23 cellular contexts compared by ENCODE assay signal in the genomic region with DNA sequence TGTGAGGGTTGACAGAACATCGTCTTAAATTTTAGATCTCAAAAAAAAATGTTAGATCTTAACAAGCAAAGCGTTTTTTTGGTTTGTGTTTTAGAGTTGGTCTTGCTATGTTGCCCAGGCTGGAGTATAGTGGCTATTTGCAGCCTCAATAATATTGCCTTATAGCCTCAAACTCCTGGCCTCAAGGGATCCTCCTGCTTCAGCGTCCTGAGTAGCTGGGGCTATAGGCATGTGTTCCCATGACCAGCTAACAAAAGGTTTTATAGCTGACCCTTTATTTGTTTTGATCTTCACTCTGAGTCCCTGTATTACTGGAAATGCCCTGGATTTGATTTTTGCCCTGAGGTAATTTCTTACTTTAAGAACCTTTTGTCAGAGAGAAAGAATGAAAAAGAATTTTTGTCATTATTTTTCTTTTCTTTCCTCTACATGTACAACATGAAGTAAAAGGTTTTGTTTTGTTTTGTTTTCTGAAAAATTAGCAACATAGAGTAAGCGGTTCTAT. TPM values are rescaled to one million over a fixed set of nuclear protein-coding genes. Genes with fewer than 3 reads are reported as not detected.
DNase-seq lines count a peak whose midpoint lies in the region; ATAC-seq, FAIRE-seq and TF ChIP-seq lines count a peak whose summit lies in the region.
"Had no signal": no experiment of that assay in that cellular context is flagged by ENCODE, and none has a peak within 500 bp of the region (broad histone marks: within the 10 kb centered on the region; RNA-seq: fewer than 3 reads in every experiment).

No MANE protein-coding gene starts in this region.

- no peak for TF ChIP-seq POLR2A in endothelial cell of umbilical vein (IDR thresholded peaks at IDR 0.05; ENCODE audit: low read depth, low read length)

- H3K9me3 ChIP-seq in endothelial cell of umbilical vein (replicated peaks; ENCODE audit: control insufficient read depth, insufficient read depth, low read length) (no peaks in the 10 kb centered on the region), neutrophil (no peaks in the 10 kb centered on the region), aorta (ENCODE audit: control insufficient read depth, low read length) (no peaks in the 10 kb centered on the region), A673 (ENCODE audit: low read depth, low read length, poor library complexity, severe bottlenecking) (no peaks in the 10 kb centered on the region)
- H3K9me3 ChIP-seq: Caco-2 had no signal

- in situ Hi-C loops in SK-MEL-5 (cut with HindIII; ENCODE audit: low pct_unique_long_range_greater_than_20kb, low sequenced_read_pairs): no loop called here

- H2AFZ ChIP-seq in endothelial cell of umbilical vein (ENCODE audit: low read depth, low read length): no peak overlapping the region

- H3K27me3 ChIP-seq in endothelial cell of umbilical vein (ENCODE audit: control insufficient read depth in 2 of 2, insufficient read depth in 2 of 2, low read length in 2 of 2) (peaks cover 0 to 2% of the 10 kb centered on the region in 2 experiments), neutrophil (no peaks in the 10 kb centered on the region), aorta (ENCODE audit: control insufficient read depth in 1 of 2, insufficient read depth in 2 of 2, low read length in 1 of 2) (no peaks in the 10 kb centered on the region), A673 (replicated peaks; ENCODE audit: insufficient read depth, low read depth, low read length, poor library complexity) (no peaks in the 10 kb centered on the region)

- no peak for ATAC-seq in aorta (ENCODE audit: low FRiP score)
- ATAC-seq in HG02571 (IDR thresholded peaks at IDR 0.05; ENCODE audit: unreplicated experiment): no peak
- ATAC-seq: GM12878 had no signal

- BruUV-seq in endothelial cell of umbilical vein (replicated peaks; lab: Mats Ljungman, UMichigan) (no TSS peak), A673 (replicated peaks; lab: Mats Ljungman, UMichigan) (no TSS peak)

- H3K4me2 ChIP-seq in endothelial cell of umbilical vein (ENCODE audit: insufficient read depth, low read length): no peak overlapping the region

- no peak overlapping the region for H3K9ac ChIP-seq in endothelial cell of umbilical vein (replicated peaks; ENCODE audit: extremely low read depth, insufficient read depth, low read length)

- no peak overlapping the region for H3K4me3 ChIP-seq in endothelial cell of umbilical vein (replicated peaks in 1 of 3; ENCODE audit: insufficient read depth in 1 of 3, low read depth in 1 of 3, low read length in 3 of 3)
- no peak overlapping the region for H3K4me3 ChIP-seq in neutrophil (ENCODE audit: low read depth in 1 of 2, low read length in 1 of 2)
- H3K4me3 ChIP-seq in aorta (ENCODE audit: low read length in 2 of 2): no peak overlapping the region
- H3K4me3 ChIP-seq in A673 (ENCODE audit: low read depth, low read length, poor library complexity, severe bottlenecking): no peak overlapping the region
- H3K4me3 ChIP-seq: GM12878 had no signal

- no peaks in the 10 kb centered on the region for H3K9me1 ChIP-seq in endothelial cell of umbilical vein (replicated peaks; ENCODE audit: control insufficient read depth, extremely low read depth, insufficient read depth, low read length)

- POLR2A ChIA-PET in endothelial cell of umbilical vein (lab: Charles Lee) (no interaction called here), A673 (lab: Charles Lee; ENCODE audit: low non-redundant PET) (no interaction called here)

- no peaks in the 10 kb centered on the region for H3K36me3 ChIP-seq in endothelial cell of umbilical vein (ENCODE audit: control insufficient read depth in 2 of 2, extremely low read depth in 1 of 2, insufficient read depth in 2 of 2, low read length in 2 of 2)
- no peaks in the 10 kb centered on the region for H3K36me3 ChIP-seq in neutrophil
- no peaks in the 10 kb centered on the region for H3K36me3 ChIP-seq in aorta (ENCODE audit: control insufficient read depth in 1 of 2, insufficient read depth in 2 of 2, low read length in 1 of 2)
- H3K36me3 ChIP-seq in A673 (ENCODE audit: insufficient read depth, low read length, poor library complexity, severe bottlenecking): no peaks in the 10 kb centered on the region

- CTCF ChIA-PET in endothelial cell of umbilical vein (lab: Charles Lee) (interaction anchor here (2.3 kb wide), 1 partner anchor 132 kb away, joined by 7 read pairs; no protein-coding TSS in a partner anchor), A673 (lab: Charles Lee) (no interaction called here)

- H4K20me1 ChIP-seq in endothelial cell of umbilical vein (replicated peaks; ENCODE audit: control insufficient read depth, extremely low read depth, insufficient read depth, low read length): no peaks in the 10 kb centered on the region

- WGBS in aorta, 2 donors: 32 to 43% methylated on average over 4 of the region's 4 CpGs

- DNase-seq in SK-MEL-5 (ENCODE audit: low read depth, low spot score) (peak; percentile 41), endothelial cell of umbilical vein (ENCODE audit: low read depth, low spot score) (no peak), aorta (peak in 1 of 2 donors; percentile 8), A673 (ENCODE audit: low spot score) (no peak), DMS79 treated with DMSO at 0.1 percent for 48 hours (lab: John Stamatoyannopoulos, UW) (no peak)
- DNase-seq: AML-193, DND-41, EL, H9, KBM-7 had no signal

- intact Hi-C loops in endothelial cell of umbilical vein (cut with micrococcal nuclease) (no loop called here), aorta (cut with DNase I) (no loop called here), A673 (cut with micrococcal nuclease; ENCODE audit: unreplicated experiment) (no loop called here)

- TF ChIP-seq CTCF in endothelial cell of umbilical vein (IDR thresholded peaks at IDR 0.05; ENCODE audit: extremely low read depth in 1 of 2, insufficient read depth in 1 of 2, low read depth in 1 of 2, low read length in 2 of 2) (no peak), neutrophil (IDR thresholded peaks at IDR 0.05) (no peak), A673 (conservative IDR thresholded peaks at IDR 0.05; ENCODE audit: low read depth, low read length) (no peak)

- no peak overlapping the region for H3K27ac ChIP-seq in endothelial cell of umbilical vein (ENCODE audit: insufficient read depth, low read depth, low read length)
- H3K27ac ChIP-seq in neutrophil: peak overlapping the region; percentile 70
- peak overlapping the region; percentile 54 to 59 for H3K27ac ChIP-seq in aorta (ENCODE audit: low read depth in 1 of 2, low read length in 2 of 2)
- H3K27ac ChIP-seq in A673 (ENCODE audit: low read depth, low read length, poor library complexity, severe bottlenecking): no peak overlapping the region
- H3K27ac ChIP-seq: C4-2B had no signal

- no peaks in the 10 kb centered on the region for H3K4me1 ChIP-seq in endothelial cell of umbilical vein (ENCODE audit: control insufficient read depth, extremely low read depth, insufficient read depth, low read length)
- peaks cover 26 to 27% of the 10 kb centered on the region in 2 experiments for H3K4me1 ChIP-seq in neutrophil (ENCODE audit: control insufficient read depth in 1 of 2, insufficient read depth in 1 of 2, low read depth in 1 of 2, low read length in 1 of 2)
- H3K4me1 ChIP-seq in aorta (ENCODE audit: control insufficient read depth in 1 of 2, insufficient read depth in 2 of 2, low read length in 2 of 2): peaks cover 0 to 6% of the 10 kb centered on the region in 2 donors
- no peaks in the 10 kb centered on the region for H3K4me1 ChIP-seq in A673 (ENCODE audit: insufficient read depth, low read length, poor library complexity, severe bottlenecking)

- peak; percentile 26 for FAIRE-seq in endothelial cell of umbilical vein (lab: Jason Lieb, UNC)
- FAIRE-seq: A204.1, D721Med, GM12878, GM19239, H1, HTR-8/SVneo had no signal

- H3K79me2 ChIP-seq in endothelial cell of umbilical vein (ENCODE audit: control insufficient read depth, insufficient read depth, low read length): no peaks in the 10 kb centered on the region

- dilution Hi-C loops in endothelial cell of umbilical vein (cut with MboI; ENCODE audit: extremely low pct_ligation_motif_present, low sequenced_read_pairs): no loop called here

RNA-seq across cellular contexts. Expression of a gene that starts 5.2 kb away (rescaled TPM):
- total RNA-seq in SK-MEL-5 (2014; rRNA removed; shearing (Covaris generic)): not detected in 2 replicates
- not detected in 2 replicates for polyA plus RNA-seq in SK-MEL-5 (2015; cell fraction: cytosol; rRNA removed)
- not detected in 2 replicates for polyA plus RNA-seq in SK-MEL-5 (2015; cell fraction: nucleus; rRNA removed)
- total RNA-seq in endothelial cell of umbilical vein: not detected in 2 replicates
- 0.08 TPM in 1 of 2 replicates, not detected in the other for polyA plus RNA-seq in endothelial cell of umbilical vein
- polyA plus RNA-seq in endothelial cell of umbilical vein (2011; cell fraction: cytosol; rRNA removed): not detected in 2 replicates
- polyA plus RNA-seq in endothelial cell of umbilical vein (2011; cell fraction: nucleus; rRNA removed): not detected in 2 replicates
- polyA plus RNA-seq in endothelial cell of umbilical vein (2012): not detected in 2 replicates
- polyA minus RNA-seq in endothelial cell of umbilical vein: not detected in 2 replicates
- polyA minus RNA-seq in endothelial cell of umbilical vein (2011; cell fraction: cytosol; rRNA and poly(A)+ RNA removed): not detected
- 0.29 TPM in 1 of 2 replicates, not detected in the other for polyA minus RNA-seq in endothelial cell of umbilical vein (2011; cell fraction: nucleus; rRNA and poly(A)+ RNA removed)
- not detected for total RNA-seq in aorta
- not detected for polyA plus RNA-seq in aorta
- not detected in 2 replicates for total RNA-seq in A673 (2021)
- total RNA-seq: Caco-2, G401, H1, H9 had no signal
- polyA plus RNA-seq: IgD-negative memory B cell had no signal

RNA-seq across cellular contexts. Expression of a gene that starts 9.0 kb away (rescaled TPM):
- 15.2 and 19.0 TPM in 2 replicates for total RNA-seq in SK-MEL-5 (2014; rRNA removed; shearing (Covaris generic))
- 47.3 and 58.4 TPM in 2 replicates for polyA plus RNA-seq in SK-MEL-5 (2015; cell fraction: cytosol; rRNA removed)
- 83.7 and 97.6 TPM in 2 replicates for polyA plus RNA-seq in SK-MEL-5 (2015; cell fraction: nucleus; rRNA removed)
- total RNA-seq in endothelial cell of umbilical vein: 31.3 and 36.6 TPM in 2 replicates
- polyA plus RNA-seq in endothelial cell of umbilical vein: 26.1 and 28.0 TPM in 2 replicates
- 16.4 and 16.5 TPM in 2 replicates for polyA plus RNA-seq in endothelial cell of umbilical vein (2011; cell fraction: cytosol; rRNA removed)
- 29.0 and 36.6 TPM in 2 replicates for polyA plus RNA-seq in endothelial cell of umbilical vein (2011; cell fraction: nucleus; rRNA removed)
- 17.8 and 22.1 TPM in 2 replicates for polyA plus RNA-seq in endothelial cell of umbilical vein (2012)
- polyA minus RNA-seq in endothelial cell of umbilical vein: 17.5 and 26.7 TPM in 2 replicates
- polyA minus RNA-seq in endothelial cell of umbilical vein (2011; cell fraction: cytosol; rRNA and poly(A)+ RNA removed): 3.9 TPM
- polyA minus RNA-seq in endothelial cell of umbilical vein (2011; cell fraction: nucleus; rRNA and poly(A)+ RNA removed): 11.1 and 13.8 TPM in 2 replicates
- total RNA-seq in aorta: 10 to 100 TPM; 55.8 to 75.4 TPM
- polyA plus RNA-seq in aorta: 10 to 100 TPM; 11.3 to 22.7 TPM
- 64.0 and 76.2 TPM in 2 replicates for total RNA-seq in A673 (2021)

RNA-seq across cellular contexts. Expression of a gene that starts 15.3 kb away (rescaled TPM):
- total RNA-seq in SK-MEL-5 (2014; rRNA removed; shearing (Covaris generic)): 0.34 TPM in 1 of 2 replicates, not detected in the other
- polyA plus RNA-seq in SK-MEL-5 (2015; cell fraction: cytosol; rRNA removed): 0.54 and 0.68 TPM in 2 replicates
- not detected in 2 replicates for polyA plus RNA-seq in SK-MEL-5 (2015; cell fraction: nucleus; rRNA removed)
- total RNA-seq in endothelial cell of umbilical vein: not detected in 2 replicates
- polyA plus RNA-seq in endothelial cell of umbilical vein: not detected in 2 replicates
- polyA plus RNA-seq in endothelial cell of umbilical vein (2011; cell fraction: cytosol; rRNA removed): not detected in 2 replicates
- not detected in 2 replicates for polyA plus RNA-seq in endothelial cell of umbilical vein (2011; cell fraction: nucleus; rRNA removed)
- not detected in 2 replicates for polyA plus RNA-seq in endothelial cell of umbilical vein (2012)
- 0.15 and 0.63 TPM in 2 replicates for polyA minus RNA-seq in endothelial cell of umbilical vein
- 2.9 TPM for polyA minus RNA-seq in endothelial cell of umbilical vein (2011; cell fraction: cytosol; rRNA and poly(A)+ RNA removed)
- polyA minus RNA-seq in endothelial cell of umbilical vein (2011; cell fraction: nucleus; rRNA and poly(A)+ RNA removed): not detected in 2 replicates
- not detected for total RNA-seq in aorta
- polyA plus RNA-seq in aorta: not detected
- 0.62 and 0.94 TPM in 2 replicates for total RNA-seq in A673 (2021)
- total RNA-seq: CD4-positive, alpha-beta T cell had no signal
- polyA plus RNA-seq: IgD-negative memory B cell had no signal

RNA-seq across cellular contexts. Expression of a gene that starts 19.8 kb away (rescaled TPM):
- total RNA-seq in SK-MEL-5 (2014; rRNA removed; shearing (Covaris generic)): 0.16 and 1.9 TPM in 2 replicates
- 0.07 and 0.16 TPM in 2 replicates for polyA plus RNA-seq in SK-MEL-5 (2015; cell fraction: cytosol; rRNA removed)
- 1.8 and 6.6 TPM in 2 replicates for polyA plus RNA-seq in SK-MEL-5 (2015; cell fraction: nucleus; rRNA removed)
- total RNA-seq in endothelial cell of umbilical vein (0.29 and 1.1 TPM in 2 replicates), aorta (10 to 100 TPM in 1 of 2 donors, 1 to 10 TPM in 1; 2.4 to 15.5 TPM), A673 (2021) (22.4 and 22.6 TPM in 2 replicates)
- polyA plus RNA-seq in endothelial cell of umbilical vein (0.10 and 0.14 TPM in 2 replicates), aorta (1 to 10 TPM in 1 of 2 donors, under 1 TPM in 1; 0.25 to 2.1 TPM)
- 0.09 and 0.14 TPM in 2 replicates for polyA plus RNA-seq in endothelial cell of umbilical vein (2011; cell fraction: cytosol; rRNA removed)
- 0.55 and 0.73 TPM in 2 replicates for polyA plus RNA-seq in endothelial cell of umbilical vein (2011; cell fraction: nucleus; rRNA removed)
- polyA plus RNA-seq in endothelial cell of umbilical vein (2012): 0.25 TPM in 1 of 2 replicates, not detected in the other
- polyA minus RNA-seq in endothelial cell of umbilical vein: not detected in 2 replicates
- polyA minus RNA-seq in endothelial cell of umbilical vein (2011; cell fraction: cytosol; rRNA and poly(A)+ RNA removed): 0.41 TPM
- not detected in 2 replicates for polyA minus RNA-seq in endothelial cell of umbilical vein (2011; cell fraction: nucleus; rRNA and poly(A)+ RNA removed)

RNA-seq across cellular contexts. Expression of a gene that starts 39.9 kb away (rescaled TPM):
- not detected in 2 replicates for total RNA-seq in SK-MEL-5 (2014; rRNA removed; shearing (Covaris generic))
- 0.38 TPM in 1 of 2 replicates, not detected in the other for polyA plus RNA-seq in SK-MEL-5 (2015; cell fraction: cytosol; rRNA removed)
- 0.14 and 1.1 TPM in 2 replicates for polyA plus RNA-seq in SK-MEL-5 (2015; cell fraction: nucleus; rRNA removed)
- total RNA-seq in endothelial cell of umbilical vein: 0.38 TPM in 1 of 2 replicates, not detected in the other
- 0.25 and 0.35 TPM in 2 replicates for polyA plus RNA-seq in endothelial cell of umbilical vein
- polyA plus RNA-seq in endothelial cell of umbilical vein (2011; cell fraction: cytosol; rRNA removed): 0.18 and 0.20 TPM in 2 replicates
- 0.41 and 0.66 TPM in 2 replicates for polyA plus RNA-seq in endothelial cell of umbilical vein (2011; cell fraction: nucleus; rRNA removed)
- polyA plus RNA-seq in endothelial cell of umbilical vein (2012): 0.30 TPM in 1 of 2 replicates, not detected in the other
- 1.0 and 1.8 TPM in 2 replicates for polyA minus RNA-seq in endothelial cell of umbilical vein
- polyA minus RNA-seq in endothelial cell of umbilical vein (2011; cell fraction: cytosol; rRNA and poly(A)+ RNA removed): not detected
- polyA minus RNA-seq in endothelial cell of umbilical vein (2011; cell fraction: nucleus; rRNA and poly(A)+ RNA removed): not detected in 2 replicates
- total RNA-seq in aorta: 10 to 100 TPM; 16.2 to 38.8 TPM
- 10 to 100 TPM in 1 of 2 donors, 1 to 10 TPM in 1; 5.5 to 21.2 TPM for polyA plus RNA-seq in aorta
- 0.52 and 0.87 TPM in 2 replicates for total RNA-seq in A673 (2021)
- total RNA-seq: G401 had no signal

Comparison
In these comparisons a context has a peak if more than half of its experiments do, and no peak if none do; other contexts are left out.
1. H3K27ac ChIP-seq: peak in neutrophil (single experiment) and aorta (2 of 2); none in endothelial cell of umbilical vein (single experiment) and A673 (single experiment).